ENCODE assay signal across 1 cellular context in genomic region chr17:50687200-50688066, GRCh38.
TF ChIP-seq lines count a peak whose summit lies in the region.

No MANE protein-coding gene starts in this region.

TF ChIP-seq in HepG2, 621 proteins besides CTCF, POLR2A, EP300 and RAD21 (continued from another document and continues in another):
- TF ChIP-seq MAF1 (CRISPR knock-in tag; IDR thresholded peaks at IDR 0.05; ENCODE audit: borderline replicate concordance) (peak; percentile 36; the same call in 1 of the 2 replicates), ZNF383 (CRISPR knock-in tag; IDR thresholded peaks at IDR 0.05; ENCODE audit: borderline replicate concordance) (peak; percentile 75; the same call in 1 of the 2 replicates), RAD51 (IDR thresholded peaks at IDR 0.05; ENCODE audit: borderline replicate concordance) (no peak), ZNF775 (CRISPR knock-in tag; IDR thresholded peaks at IDR 0.05; ENCODE audit: borderline replicate concordance) (0 out of 2 replicates have a peak, but pooled peaks have one; percentile 70), ZNF703 (CRISPR knock-in tag; IDR thresholded peaks at IDR 0.05; ENCODE audit: borderline replicate concordance) (0 out of 2 replicates have a peak, but pooled peaks have one; percentile 21), ATRX (CRISPR knock-in tag; IDR thresholded peaks at IDR 0.05; ENCODE audit: borderline replicate concordance) (no peak), ZNF776 (CRISPR knock-in tag; IDR thresholded peaks at IDR 0.05) (peak; percentile 25; the same call in 1 of the 2 replicates), AFF4 (CRISPR knock-in tag; IDR thresholded peaks at IDR 0.05) (no peak; the same call in 1 of the 2 replicates), GATAD1 (CRISPR knock-in tag; IDR thresholded peaks at IDR 0.05) (no peak), ZNF205 (CRISPR knock-in tag; IDR thresholded peaks at IDR 0.05) (no peak; the same call in 1 of the 2 replicates), AHR (CRISPR knock-in tag; IDR thresholded peaks at IDR 0.05) (no peak), SRSF4 (IDR thresholded peaks at IDR 0.05; ENCODE audit: low read depth, low read length, poor library complexity, severe bottlenecking) (no peak), ZNF256 (CRISPR knock-in tag; conservative IDR thresholded peaks at IDR 0.05) (peak; percentile 29), ZNF17 (CRISPR knock-in tag; IDR thresholded peaks at IDR 0.05) (no peak), ZNF513 (CRISPR knock-in tag; conservative IDR thresholded peaks at IDR 0.05) (no peak), ZNF576 (CRISPR knock-in tag; IDR thresholded peaks at IDR 0.05) (peak; percentile 16; the same call in 1 of the 2 replicates), SIX4 (CRISPR knock-in tag; IDR thresholded peaks at IDR 0.05) (peak; percentile 33; the same call in 1 of the 2 replicates), ZNF292 (CRISPR knock-in tag; IDR thresholded peaks at IDR 0.05; ENCODE audit: borderline replicate concordance, low read depth) (peak; percentile 57), STAT5B (CRISPR knock-in tag; IDR thresholded peaks at IDR 0.05) (no peak), PHF8 (CRISPR knock-in tag; IDR thresholded peaks at IDR 0.05) (peak; percentile 66), GATAD2A (CRISPR knock-in tag; IDR thresholded peaks at IDR 0.05) (peak; percentile 60), SNRNP70 (IDR thresholded peaks at IDR 0.05; ENCODE audit: low read depth, low read length) (no peak), YY1 (IDR thresholded peaks at IDR 0.05; ENCODE audit: insufficient read depth, insufficient replicate concordance, low read depth, low read length) (peak; percentile 68), SKI (IDR thresholded peaks at IDR 0.05; ENCODE audit: partially characterized antibody) (no peak), RORA (CRISPR knock-in tag; IDR thresholded peaks at IDR 0.05) (no peak), ZFP1 (CRISPR knock-in tag; IDR thresholded peaks at IDR 0.05) (0 out of 2 replicates have a peak, but pooled peaks have one; percentile 71), ZBTB49 (CRISPR knock-in tag; IDR thresholded peaks at IDR 0.05; ENCODE audit: borderline replicate concordance) (no peak), TEF (CRISPR knock-in tag; IDR thresholded peaks at IDR 0.05) (no peak), ZNF460 (CRISPR knock-in tag; IDR thresholded peaks at IDR 0.05; ENCODE audit: borderline replicate concordance) (no peak), RFXANK (CRISPR knock-in tag; IDR thresholded peaks at IDR 0.05) (peak; percentile 70; the same call in 1 of the 2 replicates), PLRG1 (conservative IDR thresholded peaks at IDR 0.05) (no peak), IRF2 (CRISPR knock-in tag; IDR thresholded peaks at IDR 0.05) (peak; percentile 54; the same call in 1 of the 2 replicates), PATZ1 (CRISPR knock-in tag; IDR thresholded peaks at IDR 0.05) (peak; percentile 75), CENPX (CRISPR knock-in tag; IDR thresholded peaks at IDR 0.05) (no peak), HDAC6 (IDR thresholded peaks at IDR 0.05; ENCODE audit: low read depth, low read length) (no peak), MIER2 (CRISPR knock-in tag; IDR thresholded peaks at IDR 0.05) (no peak), MED1 (CRISPR knock-in tag; IDR thresholded peaks at IDR 0.05) (peak; percentile 38; the same call in 1 of the 2 replicates), NR3C1 (CRISPR knock-in tag; IDR thresholded peaks at IDR 0.05) (no peak), ZSCAN5A (CRISPR knock-in tag; IDR thresholded peaks at IDR 0.05; ENCODE audit: borderline replicate concordance) (0 out of 2 replicates have a peak, but pooled peaks have one; percentile 91), ZNF136 (CRISPR knock-in tag; IDR thresholded peaks at IDR 0.05; ENCODE audit: low read depth) (0 out of 2 replicates have a peak, but pooled peaks have one; percentile 40), MYC (CRISPR knock-in tag; IDR thresholded peaks at IDR 0.05; ENCODE audit: borderline replicate concordance) (peak; percentile 52; the same call in 1 of the 2 replicates), GPN1 (CRISPR knock-in tag; IDR thresholded peaks at IDR 0.05; ENCODE audit: borderline replicate concordance) (no peak), FOXO4 (CRISPR knock-in tag; conservative IDR thresholded peaks at IDR 0.05) (no peak), JUNB (CRISPR knock-in tag; IDR thresholded peaks at IDR 0.05; ENCODE audit: borderline replicate concordance) (no peak), FOXC1 (CRISPR knock-in tag; IDR thresholded peaks at IDR 0.05; ENCODE audit: borderline replicate concordance) (0 out of 2 replicates have a peak, but pooled peaks have one; percentile 45), E2F2 (CRISPR knock-in tag; IDR thresholded peaks at IDR 0.05; ENCODE audit: borderline replicate concordance) (no peak), BRCA1 (CRISPR knock-in tag; IDR thresholded peaks at IDR 0.05) (no peak), HNF4A (CRISPR knock-in tag; IDR thresholded peaks at IDR 0.05) (peak; percentile 49), ZNF790 (CRISPR knock-in tag; IDR thresholded peaks at IDR 0.05; ENCODE audit: borderline replicate concordance) (no peak), ZNF543 (CRISPR knock-in tag; IDR thresholded peaks at IDR 0.05) (peak; percentile 83), SP140L (CRISPR knock-in tag; IDR thresholded peaks at IDR 0.05; ENCODE audit: borderline replicate concordance) (no peak), RXRA (CRISPR knock-in tag; IDR thresholded peaks at IDR 0.05) (0 out of 2 replicates have a peak, but pooled peaks have one; percentile 49), NPAS2 (CRISPR knock-in tag; IDR thresholded peaks at IDR 0.05; ENCODE audit: borderline replicate concordance) (no peak), KAT8 (CRISPR knock-in tag; IDR thresholded peaks at IDR 0.05) (peak; percentile 52), SATB2 (CRISPR knock-in tag; IDR thresholded peaks at IDR 0.05) (0 out of 2 replicates have a peak, but pooled peaks have one; percentile 16), ZNF296 (CRISPR knock-in tag; conservative IDR thresholded peaks at IDR 0.05) (no peak), MBD4 (IDR thresholded peaks at IDR 0.05; ENCODE audit: borderline replicate concordance, low read length) (no peak), HNRNPL (IDR thresholded peaks at IDR 0.05; ENCODE audit: low read depth, low read length) (0 out of 2 replicates have a peak, but pooled peaks have one; percentile 50), ZNF879 (CRISPR knock-in tag; IDR thresholded peaks at IDR 0.05) (0 out of 2 replicates have a peak, but pooled peaks have one; percentile 62), NFATC3 (CRISPR knock-in tag; IDR thresholded peaks at IDR 0.05) (peak; percentile 45; the same call in 1 of the 2 replicates)
